Comparison of ENCODE assay signal across 9 cellular contexts in the genomic region with DNA sequence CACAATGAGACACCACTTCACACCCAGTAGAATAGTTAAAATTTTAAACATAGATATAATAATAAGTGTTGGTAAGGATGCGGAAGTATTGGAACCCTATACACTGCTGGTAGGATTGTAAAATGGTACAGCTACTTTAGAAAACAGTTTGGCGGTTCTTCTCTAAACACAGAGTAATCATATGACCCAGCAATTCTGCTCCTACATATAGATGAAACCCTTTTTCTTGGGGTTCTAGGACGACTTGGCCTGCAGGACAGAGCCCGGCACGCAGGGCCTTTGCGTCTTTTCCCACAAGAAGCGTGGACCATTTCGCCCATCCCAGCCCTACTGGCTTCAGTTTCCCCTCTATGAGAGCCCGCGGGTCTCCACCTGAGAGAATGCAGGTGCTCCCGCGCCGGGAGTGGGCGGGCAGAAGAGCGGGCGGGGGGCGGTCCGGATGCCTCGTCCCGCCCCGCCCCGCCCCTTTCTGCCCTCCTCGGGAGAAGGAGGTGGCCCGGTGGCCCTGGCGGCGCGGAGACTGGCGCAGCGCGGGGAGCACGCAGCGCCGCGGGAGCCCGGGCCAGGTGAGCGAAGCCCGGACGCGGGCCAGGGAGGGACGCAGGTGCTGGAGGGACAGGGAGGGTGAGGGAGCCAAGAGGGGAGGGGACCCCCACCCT. TPM values are rescaled to one million over a fixed set of nuclear protein-coding genes. Genes with fewer than 3 reads are reported as not detected.
DNase-seq lines count a peak whose midpoint lies in the region; ATAC-seq and TF ChIP-seq lines count a peak whose summit lies in the region.
"Had no signal": no experiment of that assay in that cellular context is flagged by ENCODE, and none has a peak within 500 bp of the region (broad histone marks: within the 10 kb centered on the region; RNA-seq: fewer than 3 reads in every experiment).

Gene SDR42E2, plus strand, starts transcription at position 508 of the 659 bp plus-strand sequence. CDS start 3,077 bp downstream, outside the sequence.

- H2AFZ ChIP-seq in smooth muscle cell (ENCODE audit: low read depth), result no peak within 1 kb of the TSS

- no peaks in the 10 kb centered on the region for H3K9me3 Mint-ChIP-seq in T-cell

- DNase-seq in T-cell (peak in 33 of 34 experiments; percentile 0 to 60 (median 37)), breast epithelium (ENCODE audit: low spot score in 2 of 2) (no peak), smooth muscle cell (lab: John Stamatoyannopoulos, UW; ENCODE audit: unreplicated experiment) (no peak), G401 (ENCODE audit: low spot score) (no peak), NCI-H2107 (lab: John Stamatoyannopoulos, UW) (no peak), lower leg skin (ENCODE audit: low spot score in 2 of 2) (no peak)

- TF ChIP-seq CTCF in breast epithelium (IDR thresholded peaks at IDR 0.05) (no peak), smooth muscle cell (IDR thresholded peaks at IDR 0.05; ENCODE audit: borderline replicate concordance, insufficient read depth, poor library complexity, severe bottlenecking) (no peak), lower leg skin (IDR thresholded peaks at IDR 0.05) (no peak)

- WGBS in smooth muscle cell (ENCODE audit: low lambda C conversion rate), result 16% methylated on average over 13 of the region's 40 CpGs
- WGBS in lower leg skin, 2 donors, result 6 to 8% methylated on average over 26 to 40 of the region's 40 CpGs

- H4K20me1 ChIP-seq in smooth muscle cell (ENCODE audit: low read depth), result no peaks in the 10 kb centered on the region

- H3K4me3 ChIP-seq in breast epithelium (peak within 1 kb of the TSS in 2 of 3 donors; percentile 26 to 48), smooth muscle cell (no peak within 1 kb of the TSS), lower leg skin (ENCODE audit: low read depth, poor library complexity, severe bottlenecking) (no peak within 1 kb of the TSS)

- no peaks in the 10 kb centered on the region for H3F3A ChIP-seq in smooth muscle cell (ENCODE audit: low read depth)

- POLR2A ChIA-PET in T-cell (lab: Charles Lee), result no interaction called here

- in situ Hi-C loops in G401 (cut with HindIII; ENCODE audit: low sequenced_read_pairs), result no loop called here

- TF ChIP-seq POLR2A in breast epithelium (IDR thresholded peaks at IDR 0.05) (no peak), lower leg skin (IDR thresholded peaks at IDR 0.05) (no peak)

- intact Hi-C loops in breast epithelium (cut with DNase I; ENCODE audit: low total_unique reads), result no loop called here
- intact Hi-C loops in lower leg skin (cut with DNase I; ENCODE audit: low total_unique reads), result no loop called here

- H3K4me2 ChIP-seq in smooth muscle cell, result peak within 1 kb of the TSS; percentile 67

- no peaks in the 10 kb centered on the region for H3K36me3 ChIP-seq in ES-I3 (ENCODE audit: insufficient read depth, low read length)
- no peaks in the 10 kb centered on the region for H3K36me3 ChIP-seq in breast epithelium
- H3K36me3 ChIP-seq in smooth muscle cell (ENCODE audit: low read depth), result no peaks in the 10 kb centered on the region

- H3K27me3 ChIP-seq in breast epithelium, result peaks cover 0 to 10% of the 10 kb centered on the region in 2 donors
- peaks cover 42% of the 10 kb centered on the region for H3K27me3 ChIP-seq in smooth muscle cell (ENCODE audit: low read depth)

- ATAC-seq in T-cell (replicated peaks in 1 of 4), result peak; percentile 85 to 96 (median 86)
- ATAC-seq in GM21576 (IDR thresholded peaks at IDR 0.05; ENCODE audit: unreplicated experiment), result no peak

- no peaks in the 10 kb centered on the region for H3K4me1 ChIP-seq in ES-I3 (ENCODE audit: insufficient read depth, low read length)
- H3K4me1 ChIP-seq in breast epithelium, result no peaks in the 10 kb centered on the region
- H3K4me1 ChIP-seq in smooth muscle cell (ENCODE audit: low read depth), result no peaks in the 10 kb centered on the region

- H3K9me3 ChIP-seq in ES-I3 (ENCODE audit: control insufficient read depth, insufficient read depth, low read length), result no peaks in the 10 kb centered on the region
- H3K9me3 ChIP-seq in breast epithelium, result no peaks in the 10 kb centered on the region
- H3K9me3 ChIP-seq in smooth muscle cell (replicated peaks; ENCODE audit: low read depth), result no peaks in the 10 kb centered on the region

- H3K79me2 ChIP-seq in smooth muscle cell (ENCODE audit: low read depth), result no peaks in the 10 kb centered on the region

- H3K4me1 Mint-ChIP-seq in T-cell, result peaks cover 2 to 10% (median 8%) of the 10 kb centered on the region in 3 donors

- H3K27ac Mint-ChIP-seq in T-cell, result no peak within 1 kb of the TSS

- peaks cover 6 to 19% of the 10 kb centered on the region in 2 donors for H3K27me3 Mint-ChIP-seq in T-cell

- H3K4me3 Mint-ChIP-seq in T-cell, result peak within 1 kb of the TSS; percentile 22 to 47 (median 39)

- H3K9ac ChIP-seq in ES-I3 (ENCODE audit: low read depth, low read length) (peak within 1 kb of the TSS; percentile 57), smooth muscle cell (ENCODE audit: low read depth) (no peak within 1 kb of the TSS)

- H3K27ac ChIP-seq in breast epithelium (no peak within 1 kb of the TSS), smooth muscle cell (ENCODE audit: low read depth) (no peak within 1 kb of the TSS)

- CTCF ChIA-PET in T-cell (lab: Charles Lee), result no interaction called here

- no peaks in the 10 kb centered on the region for H3K36me3 Mint-ChIP-seq in T-cell

RNA-seq across cellular contexts. Expression of gene SDR42E2, which starts in this region (rescaled TPM):
- 1 to 10 TPM in 2 of 5 donors, under 1 TPM in 3; 0.28 to 2.9 (median 0.39) TPM for total RNA-seq in T-cell
- under 1 TPM in 1 of 3 donors, not detected in 2; 0.16 TPM for total RNA-seq in breast epithelium
- total RNA-seq in smooth muscle cell, result not detected in 2 replicates
- 0.18 and 0.26 TPM in 2 replicates for polyA plus RNA-seq in smooth muscle cell
- not detected in 2 replicates for total RNA-seq in G401 (2014; rRNA removed; shearing (Covaris generic))
- total RNA-seq in lower leg skin, result not detected
- total RNA-seq: T-helper 2 cell treated with Interferon-gamma antibody and Interleukin-4, amounts not matched to agents 100 ng/mL and 5 ng/mL, for 36 hours had no signal

Comparison
In these comparisons a context has a peak if more than half of its experiments do, and no peak if none do; other contexts are left out.
1. DNase-seq: peak in T-cell (33 of 34); none in breast epithelium (0 of 2), smooth muscle cell (single experiment), G401 (single experiment), NCI-H2107 (single experiment) and lower leg skin (0 of 2).
2. H3K4me3 ChIP-seq: peak in breast epithelium (2 of 3); none in smooth muscle cell (single experiment) and lower leg skin (single experiment).